14 cellular contexts compared by ENCODE assay signal in the genomic region with DNA sequence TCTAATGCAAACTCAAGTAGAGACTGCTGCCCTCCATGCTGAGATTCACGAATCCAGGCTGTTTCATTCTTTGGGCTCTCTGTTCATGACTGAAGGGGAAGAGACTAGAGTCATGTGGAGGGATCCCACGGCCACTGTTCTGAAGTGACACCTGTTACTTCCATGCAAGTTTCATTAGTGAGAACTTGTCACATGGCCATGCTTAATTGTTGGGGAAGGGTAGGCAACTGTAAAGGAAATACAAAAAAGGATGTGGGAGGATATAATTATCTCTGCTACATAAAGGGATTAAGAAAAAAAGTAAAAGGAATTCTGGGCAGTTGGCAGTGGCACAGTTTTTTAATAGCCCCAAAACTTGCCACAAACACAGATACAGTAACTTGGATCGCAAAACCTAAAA. TPM values are rescaled to one million over a fixed set of nuclear protein-coding genes. Genes with fewer than 3 reads are reported as not detected.
DNase-seq lines count a peak whose midpoint lies in the region; ATAC-seq and TF ChIP-seq lines count a peak whose summit lies in the region.
"Had no signal": no experiment of that assay in that cellular context is flagged by ENCODE, and none has a peak within 500 bp of the region (broad histone marks: within the 10 kb centered on the region; RNA-seq: fewer than 3 reads in every experiment).

No MANE protein-coding gene starts in this region.

- DNase-seq in left ventricle myocardium inferior (no peak), heart right ventricle (no peak), OCI-LY7 (ENCODE audit: low spot score) (peak; percentile 27), CD1c-positive myeloid dendritic cell (ENCODE audit: extremely low spot score) (no peak), natural killer cell (no peak), foreskin fibroblast (no peak)
- DNase-seq: CD4-positive, alpha-beta memory T cell; DMS79; EL; GM23248; IMR-90 had no signal

- no peaks in the 10 kb centered on the region for H3K27me3 Mint-ChIP-seq in natural killer cell (ENCODE audit: low read depth in 2 of 2)
- H3K27me3 Mint-ChIP-seq: CD4-positive, alpha-beta memory T cell had no signal

- TF ChIP-seq CTCF in left ventricle myocardium inferior (IDR thresholded peaks at IDR 0.05; ENCODE audit: borderline replicate concordance) (no peak), heart right ventricle (IDR thresholded peaks at IDR 0.05) (no peak), HEK293 (tag by site-specific recombination; IDR thresholded peaks at IDR 0.05) (no peak), OCI-LY7 (conservative IDR thresholded peaks at IDR 0.05; ENCODE audit: low read length) (no peak), natural killer cell (IDR thresholded peaks at IDR 0.05) (no peak), foreskin fibroblast (IDR thresholded peaks at IDR 0.05; ENCODE audit: low read depth, low read length) (no peak)

- H3K27ac ChIP-seq in left ventricle myocardium inferior (replicated peaks) = peak overlapping the region; percentile 71
- H3K27ac ChIP-seq in heart right ventricle = peak overlapping the region in 2 of 10 donors; percentile 27 to 84
- no peak overlapping the region for H3K27ac ChIP-seq in HEK293 (ENCODE audit: extremely low read depth, low read depth, low read length)
- no peak overlapping the region for H3K27ac ChIP-seq in OCI-LY7 (ENCODE audit: low read depth, low read length, poor library complexity, severe bottlenecking)
- H3K27ac ChIP-seq in rectal smooth muscle tissue (ENCODE audit: low read depth, low read length) = peak overlapping the region; percentile 32
- H3K27ac ChIP-seq: GM23248 had no signal

- H3K4me1 Mint-ChIP-seq in natural killer cell = peaks cover 11 to 16% of the 10 kb centered on the region in 2 donors

- no peaks in the 10 kb centered on the region for H3K79me2 ChIP-seq in OCI-LY7 (ENCODE audit: insufficient read depth, low read depth, low read length)

- H3K4me1 ChIP-seq in left ventricle myocardium inferior (peaks cover 19% of the 10 kb centered on the region), heart right ventricle (peaks cover 0 to 19% (median 7%) of the 10 kb centered on the region in 9 donors), HEK293 (ENCODE audit: control insufficient read depth, insufficient read depth, low read length) (no peaks in the 10 kb centered on the region), OCI-LY7 (ENCODE audit: insufficient read depth, low read length, poor library complexity, severe bottlenecking) (peaks cover 15% of the 10 kb centered on the region), rectal smooth muscle tissue (ENCODE audit: control insufficient read depth, insufficient read depth, low read length) (peaks cover 3% of the 10 kb centered on the region)

- H3K27ac Mint-ChIP-seq in natural killer cell = no peak overlapping the region
- H3K27ac Mint-ChIP-seq: CD4-positive, alpha-beta memory T cell had no signal

- ATAC-seq in heart right ventricle (no peak), natural killer cell (no peak)
- ATAC-seq: HCT116 had no signal

- CTCF ChIA-PET in HEK293 (lab: Yijun Ruan, JAX) = no interaction called here
- CTCF ChIA-PET in OCI-LY7 (lab: Charles Lee; ENCODE audit: unreplicated experiment) = no interaction called here

- H3K9me3 Mint-ChIP-seq in natural killer cell = no peaks in the 10 kb centered on the region
- H3K9me3 Mint-ChIP-seq: CD4-positive, alpha-beta memory T cell had no signal

- WGBS in heart right ventricle, 2 donors = 73 to 86% methylated on average over 3 of the region's 3 CpGs

- peak overlapping the region; percentile 3; the same call in 1 of the 2 replicates for H2AFZ ChIP-seq in OCI-LY7 (ENCODE audit: low read length)
- H2AFZ ChIP-seq: GM23248 had no signal

- H3K36me3 ChIP-seq in left ventricle myocardium inferior = no peaks in the 10 kb centered on the region
- H3K36me3 ChIP-seq in heart right ventricle = no peaks in the 10 kb centered on the region
- H3K36me3 ChIP-seq in HEK293 (ENCODE audit: control insufficient read depth in 2 of 2, insufficient read depth in 1 of 2, low read length in 2 of 2) = no peaks in the 10 kb centered on the region
- H3K36me3 ChIP-seq in OCI-LY7 (ENCODE audit: insufficient read depth, low read length) = no peaks in the 10 kb centered on the region
- no peaks in the 10 kb centered on the region for H3K36me3 ChIP-seq in rectal smooth muscle tissue (ENCODE audit: control insufficient read depth, insufficient read depth, low read length)

- H3K36me3 Mint-ChIP-seq in natural killer cell = no peaks in the 10 kb centered on the region

- POLR2A ChIA-PET in HEK293 (lab: Yijun Ruan, JAX) (no interaction called here), OCI-LY7 (lab: Charles Lee) (interaction anchor here (0.7 kb wide), 1 partner anchor 331 kb away, joined by 3 read pairs; no protein-coding TSS in a partner anchor)

- H3K9me2 ChIP-seq in OCI-LY7 (ENCODE audit: insufficient read depth, low read length) = no peaks in the 10 kb centered on the region

- H3K27me3 ChIP-seq in left ventricle myocardium inferior (ENCODE audit: low read depth) (no peaks in the 10 kb centered on the region), heart right ventricle (no peaks in the 10 kb centered on the region), rectal smooth muscle tissue (ENCODE audit: control insufficient read depth, insufficient read depth, low read length) (no peaks in the 10 kb centered on the region)

- H3K4me3 ChIP-seq in left ventricle myocardium inferior = no peak overlapping the region
- no peak overlapping the region for H3K4me3 ChIP-seq in heart right ventricle
- H3K4me3 ChIP-seq in HEK293 (ENCODE audit: low read depth, low read length) = no peak overlapping the region
- H3K4me3 ChIP-seq in OCI-LY7 (ENCODE audit: low read depth, low read length, poor library complexity, severe bottlenecking) = no peak overlapping the region
- H3K4me3 ChIP-seq in rectal smooth muscle tissue (ENCODE audit: low read length) = no peak overlapping the region
- no peak overlapping the region for H3K4me3 ChIP-seq in foreskin fibroblast (ENCODE audit: low read depth in 1 of 2, low read length in 2 of 2)
- H3K4me3 ChIP-seq: GM23248 had no signal

- BruUV-seq in OCI-LY7 (replicated peaks; lab: Mats Ljungman, UMichigan) = no TSS peak

- H4K20me1 ChIP-seq in OCI-LY7 (ENCODE audit: insufficient read depth, low read length) = no peaks in the 10 kb centered on the region

- peak overlapping the region; percentile 37 for H3K4me2 ChIP-seq in OCI-LY7 (ENCODE audit: low read length)

- H3K9ac ChIP-seq in rectal smooth muscle tissue (ENCODE audit: low read length) = no peak overlapping the region
- H3K9ac ChIP-seq: GM23248 had no signal

- intact Hi-C loops in left ventricle myocardium inferior (cut with micrococcal nuclease) (no loop called here), heart right ventricle (cut with DNase I) (no loop called here), OCI-LY7 (cut with micrococcal nuclease; ENCODE audit: unreplicated experiment) (no loop called here), natural killer cell (cut with micrococcal nuclease) (loop anchor here (5.0 kb wide), 1 partner anchor 37 kb away; no protein-coding TSS in a partner anchor)

- no peak overlapping the region for H3K4me3 Mint-ChIP-seq in natural killer cell
- H3K4me3 Mint-ChIP-seq: CD4-positive, alpha-beta memory T cell had no signal

- H3K9me3 ChIP-seq in left ventricle myocardium inferior (replicated peaks) (no peaks in the 10 kb centered on the region), heart right ventricle (no peaks in the 10 kb centered on the region), HEK293 (ENCODE audit: control insufficient read depth, insufficient read depth, low read depth, low read length) (no peaks in the 10 kb centered on the region), OCI-LY7 (ENCODE audit: low read length) (no peaks in the 10 kb centered on the region)

TF ChIP-seq in HEK293, 187 proteins besides CTCF, POLR2A, EP300 and RAD21:
- TF ChIP-seq, protein P1, sequence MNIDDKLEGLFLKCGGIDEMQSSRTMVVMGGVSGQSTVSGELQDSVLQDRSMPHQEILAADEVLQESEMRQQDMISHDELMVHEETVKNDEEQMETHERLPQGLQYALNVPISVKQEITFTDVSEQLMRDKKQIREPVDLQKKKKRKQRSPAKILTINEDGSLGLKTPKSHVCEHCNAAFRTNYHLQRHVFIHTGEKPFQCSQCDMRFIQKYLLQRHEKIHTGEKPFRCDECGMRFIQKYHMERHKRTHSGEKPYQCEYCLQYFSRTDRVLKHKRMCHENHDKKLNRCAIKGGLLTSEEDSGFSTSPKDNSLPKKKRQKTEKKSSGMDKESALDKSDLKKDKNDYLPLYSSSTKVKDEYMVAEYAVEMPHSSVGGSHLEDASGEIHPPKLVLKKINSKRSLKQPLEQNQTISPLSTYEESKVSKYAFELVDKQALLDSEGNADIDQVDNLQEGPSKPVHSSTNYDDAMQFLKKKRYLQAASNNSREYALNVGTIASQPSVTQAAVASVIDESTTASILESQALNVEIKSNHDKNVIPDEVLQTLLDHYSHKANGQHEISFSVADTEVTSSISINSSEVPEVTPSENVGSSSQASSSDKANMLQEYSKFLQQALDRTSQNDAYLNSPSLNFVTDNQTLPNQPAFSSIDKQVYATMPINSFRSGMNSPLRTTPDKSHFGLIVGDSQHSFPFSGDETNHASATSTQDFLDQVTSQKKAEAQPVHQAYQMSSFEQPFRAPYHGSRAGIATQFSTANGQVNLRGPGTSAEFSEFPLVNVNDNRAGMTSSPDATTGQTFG (tag by site-specific recombination; IDR thresholded peaks at IDR 0.05; ENCODE audit: borderline replicate concordance) = no peak
- TF ChIP-seq SCRT2 (tag by site-specific recombination; IDR thresholded peaks at IDR 0.05) = peak; percentile 87

RNA-seq across cellular contexts. Expression of a gene that starts 28.0 kb away (rescaled TPM):
- 63.6 TPM for total RNA-seq in left ventricle myocardium inferior
- total RNA-seq in heart right ventricle = 10 to 100 TPM; 53.1 to 77.8 (median 66.6) TPM
- 10 to 100 TPM; 36.1 to 38.1 TPM for polyA plus RNA-seq in heart right ventricle
- total RNA-seq in OCI-LY7 (2014; rRNA removed; shearing (Covaris generic)) = 38.0 and 38.8 TPM in 2 replicates
- total RNA-seq in OCI-LY7 (2022) = 73.7 and 82.9 TPM in 2 replicates
- total RNA-seq in natural killer cell = 100 to 1,000 TPM; 140 to 149 (median 141) TPM

Comparison
In these comparisons a context has a peak if more than half of its experiments do, and no peak if none do; other contexts are left out.
1. H3K27ac ChIP-seq: peak in left ventricle myocardium inferior (single experiment) and rectal smooth muscle tissue (single experiment); none in HEK293 (single experiment) and OCI-LY7 (single experiment).